In the genomic region with DNA sequence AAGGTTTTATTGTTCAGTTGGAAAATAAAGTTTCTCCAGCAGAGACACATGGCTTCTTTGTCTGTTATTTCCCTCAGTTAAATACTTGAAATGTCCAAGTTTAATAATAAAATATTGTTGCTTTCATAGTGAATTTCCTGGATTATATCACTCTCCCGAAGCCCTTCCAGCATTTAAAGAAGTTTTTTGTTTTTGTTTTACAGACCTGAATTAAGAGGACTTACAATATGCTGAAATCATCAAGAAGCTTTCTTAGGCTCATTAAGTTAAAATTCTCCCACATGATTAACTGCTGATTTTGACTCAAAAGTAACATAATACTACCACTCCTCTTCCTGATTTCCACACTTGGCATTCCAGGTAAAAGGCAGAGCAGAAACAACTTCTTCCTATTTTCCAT, we compare ENCODE assay signal across 25 cellular contexts.
"Had no signal": no experiment of that assay in that cellular context is flagged by ENCODE, and none has a peak within 500 bp of the region (broad histone marks: within the 10 kb centered on the region; RNA-seq: fewer than 3 reads in every experiment).

No MANE protein-coding gene starts in this region.

- H3K27me3 ChIP-seq: ascending aorta, cardiac muscle cell, MG63, SJCRH30 had no signal

- H3K4me3 Mint-ChIP-seq: activated CD8-positive, alpha-beta T cell treated with anti-CD3 and anti-CD28 coated beads, Interleukin-2, amount 10 ng/mL, durations not matched to agents 7 days and 5 days; activated naive CD8-positive, alpha-beta T cell treated with anti-CD3 and anti-CD28 coated beads, Interleukin-2, amount 50 U/mL, for 24 hours; T-helper 1 cell treated with Interleukin-12 subunit alpha and Interleukin-12 subunit beta and Interleukin-4 antibody, amounts not matched to agents 30 μg/mL and 1 μg/mL, for 36 hours had no signal

- H3K27ac ChIP-seq: ascending aorta, cardiac muscle cell, SJCRH30 had no signal

- H3K27me3 Mint-ChIP-seq: activated naive CD8-positive, alpha-beta T cell treated with anti-CD3 and anti-CD28 coated beads, Interleukin-2, amount 50 U/mL, for 24 hours; brain had no signal

- DNase-seq: activated CD4-positive, alpha-beta T cell treated with anti-CD3 and anti-CD28 coated beads for 48 hours; activated CD4-positive, alpha-beta T cell treated with anti-CD3 and anti-CD28 coated beads, Interleukin-2, amount 50 U/mL, for 4 hours; activated CD4-positive, CD25-positive, alpha-beta regulatory T cell treated with anti-CD3 and anti-CD28 coated beads, Interleukin-2, amount 50 U/mL, for 72 hours; activated CD8-positive, alpha-beta memory T cell treated with anti-CD3 and anti-CD28 coated beads, Interleukin-2, amount 50 U/mL, for 48 hours; activated CD8-positive, alpha-beta T cell treated with anti-CD3 and anti-CD28 coated beads, Interleukin-2, amount 10 ng/mL, durations not matched to agents 7 days and 5 days; activated naive CD8-positive, alpha-beta T cell treated with anti-CD3 and anti-CD28 coated beads, Interleukin-2, amount 50 U/mL, for 24 hours; activated T-cell treated with anti-CD3 and anti-CD28 coated beads, Interleukin-2, amount 50 U/mL, for 1 hour; amniotic stem cell; MG63; MV-4-11; NCI-H1092 treated with DMSO at 0.1 percent for 48 hours; NCI-H1417 treated with DMSO at 0.1 percent for 48 hours; NCI-H1694; NCI-H2029; NCI-H345; NCI-H510A; NCI-H526 treated with DMSO at 0.1 percent for 48 hours; NCI-H82; Right ventricle myocardium superior; SJCRH30 had no signal

- H3K4me1 ChIP-seq: ascending aorta, SJCRH30 had no signal

- H3K36me3 ChIP-seq: ascending aorta, cardiac muscle cell, MG63, SJCRH30 had no signal

- H3K27ac Mint-ChIP-seq: activated CD8-positive, alpha-beta T cell treated with anti-CD3 and anti-CD28 coated beads, Interleukin-2, amount 10 ng/mL, durations not matched to agents 7 days and 5 days; activated naive CD4-positive, alpha-beta T cell treated with anti-CD3 and anti-CD28 coated beads, Interleukin-2, amount 50 U/mL, for 72 hours; activated naive CD8-positive, alpha-beta T cell treated with anti-CD3 and anti-CD28 coated beads, Interleukin-2, amount 50 U/mL, for 24 hours; T-helper 1 cell treated with Interleukin-12 subunit alpha and Interleukin-12 subunit beta and Interleukin-4 antibody, amounts not matched to agents 30 μg/mL and 1 μg/mL, for 36 hours had no signal

- H3K9me3 ChIP-seq: MG63, SJCRH30 had no signal

- H3K4me3 ChIP-seq: ascending aorta, cardiac muscle cell, MG63, SJCRH30 had no signal

- ATAC-seq: activated CD8-positive, alpha-beta T cell treated with anti-CD3 and anti-CD28 coated beads, Interleukin-2, amount 10 ng/mL, durations not matched to agents 7 days and 5 days; activated naive CD4-positive, alpha-beta T cell treated with anti-CD3 and anti-CD28 coated beads, Interleukin-2, amount 50 U/mL, for 72 hours; activated naive CD8-positive, alpha-beta T cell treated with anti-CD3 and anti-CD28 coated beads, Interleukin-2, amount 50 U/mL, for 24 hours had no signal
